In genomic region chr10:52346394-52347326, GRCh38 we compare ENCODE assay signal across 29 cellular contexts. TPM values are rescaled to one million over a fixed set of nuclear protein-coding genes. Genes with fewer than 3 reads are reported as not detected.
"Had no signal": no experiment of that assay in that cellular context is flagged by ENCODE, and none has a peak within 500 bp of the region (broad histone marks: within the 10 kb centered on the region; RNA-seq: fewer than 3 reads in every experiment).

No MANE protein-coding gene starts in this region.

- H3K4me3 Mint-ChIP-seq: activated naive CD4-positive, alpha-beta T cell treated with anti-CD3 and anti-CD28 coated beads for 36 hours; activated naive CD8-positive, alpha-beta T cell treated with anti-CD3 and anti-CD28 coated beads, Interleukin-2, amount 10 ng/mL, durations not matched to agents 7 days and 5 days; immature natural killer cell; natural killer cell treated with Interleukin-12 subunit alpha and Interleukin-12 subunit beta and Interleukin-15 and Interleukin-18, amount 100 ng/mL, for 72 hours; stimulated activated memory B cell treated with anti-CD40 and anti-IgM and Interleukin-4, amounts not matched to agents 10 μg/mL and 1 μg/mL and 100 μg/mL, for 72 hours had no signal

- H3K27me3 ChIP-seq: hepatocyte, neutrophil, ovary, right atrium auricular region, stomach, suprapubic skin, tibial nerve, uterus had no signal

- H3K4me1 ChIP-seq: left ventricle myocardium inferior, psoas muscle, right atrium auricular region, stomach, suprapubic skin, tibial nerve, uterus had no signal

- H2AFZ ChIP-seq: hepatocyte had no signal

- H3K9me3 Mint-ChIP-seq: activated naive CD4-positive, alpha-beta T cell treated with anti-CD3 and anti-CD28 coated beads for 36 hours; activated naive CD8-positive, alpha-beta T cell treated with anti-CD3 and anti-CD28 coated beads, Interleukin-2, amount 10 ng/mL, durations not matched to agents 7 days and 5 days; natural killer cell treated with Interleukin-12 subunit alpha and Interleukin-12 subunit beta and Interleukin-15 and Interleukin-18, amount 100 ng/mL, for 72 hours; stimulated activated memory B cell treated with anti-CD40 and anti-IgM and Interleukin-4, amounts not matched to agents 10 μg/mL and 1 μg/mL and 100 μg/mL, for 72 hours had no signal

- H3K27ac ChIP-seq: hepatocyte, left ventricle myocardium inferior, neutrophil, ovary, psoas muscle, right atrium auricular region, stomach, suprapubic skin, tibial nerve, uterus had no signal

- H3K79me2 ChIP-seq: hepatocyte had no signal

- H3K4me1 Mint-ChIP-seq: activated naive CD8-positive, alpha-beta T cell treated with anti-CD3 and anti-CD28 coated beads, Interleukin-2, amount 10 ng/mL, durations not matched to agents 7 days and 5 days; immature natural killer cell; stimulated activated memory B cell treated with anti-CD40 and anti-IgM and Interleukin-4, amounts not matched to agents 10 μg/mL and 1 μg/mL and 100 μg/mL, for 72 hours had no signal

- DNase-seq: activated CD8-positive, alpha-beta memory T cell treated with anti-CD3 and anti-CD28 coated beads, Interleukin-2, amount 50 U/mL, for 48 hours; activated effector memory CD4-positive, alpha-beta T cell treated with Interleukin-2 at 50 U/mL for 16 hours; activated naive CD4-positive, alpha-beta T cell treated with anti-CD3 and anti-CD28 coated beads for 36 hours; activated naive CD8-positive, alpha-beta T cell treated with anti-CD3 and anti-CD28 coated beads, Interleukin-2, amount 10 ng/mL, durations not matched to agents 7 days and 5 days; activated T-cell treated with anti-CD3 and anti-CD28 coated beads, Interleukin-2, amount 50 U/mL, for 48 hours; amniotic stem cell; cortex of kidney; effector CD4-positive, alpha-beta T cell; erythroblast; foreskin melanocyte; glutamatergic neuron; immature natural killer cell; left ventricle myocardium inferior; mammary epithelial cell; ovary; stimulated activated CD4-positive, alpha-beta T cell treated with anti-CD3 and anti-CD28 coated beads, Interleukin-1b, Interleukin-23, amount 100 ng/mL, for 48 hours; stomach; T-helper 9 cell; uterus had no signal

- H3K4me3 ChIP-seq: hepatocyte, left ventricle myocardium inferior, ovary, psoas muscle, right atrium auricular region, stomach, suprapubic skin, tibial nerve, uterus had no signal

- H3K36me3 Mint-ChIP-seq: activated naive CD8-positive, alpha-beta T cell treated with anti-CD3 and anti-CD28 coated beads, Interleukin-2, amount 10 ng/mL, durations not matched to agents 7 days and 5 days; immature natural killer cell; natural killer cell treated with Interleukin-12 subunit alpha and Interleukin-12 subunit beta and Interleukin-15 and Interleukin-18, amount 100 ng/mL, for 72 hours; stimulated activated memory B cell treated with anti-CD40 and anti-IgM and Interleukin-4, amounts not matched to agents 10 μg/mL and 1 μg/mL and 100 μg/mL, for 72 hours had no signal

- H3K36me3 ChIP-seq: left ventricle myocardium inferior, neutrophil, ovary, right atrium auricular region, stomach, suprapubic skin, tibial nerve, uterus had no signal

- H3K27me3 Mint-ChIP-seq: activated naive CD8-positive, alpha-beta T cell treated with anti-CD3 and anti-CD28 coated beads, Interleukin-2, amount 10 ng/mL, durations not matched to agents 7 days and 5 days; natural killer cell treated with Interleukin-12 subunit alpha and Interleukin-12 subunit beta and Interleukin-15 and Interleukin-18, amount 100 ng/mL, for 72 hours; stimulated activated memory B cell treated with anti-CD40 and anti-IgM and Interleukin-4, amounts not matched to agents 10 μg/mL and 1 μg/mL and 100 μg/mL, for 72 hours had no signal

- H3K4me2 ChIP-seq: hepatocyte had no signal

- H3K27ac Mint-ChIP-seq: activated naive CD4-positive, alpha-beta T cell treated with anti-CD3 and anti-CD28 coated beads for 36 hours; activated naive CD8-positive, alpha-beta T cell treated with anti-CD3 and anti-CD28 coated beads, Interleukin-2, amount 10 ng/mL, durations not matched to agents 7 days and 5 days; immature natural killer cell; natural killer cell treated with Interleukin-12 subunit alpha and Interleukin-12 subunit beta and Interleukin-15 and Interleukin-18, amount 100 ng/mL, for 72 hours; stimulated activated memory B cell treated with anti-CD40 and anti-IgM and Interleukin-4, amounts not matched to agents 10 μg/mL and 1 μg/mL and 100 μg/mL, for 72 hours had no signal

- ATAC-seq: psoas muscle; stimulated activated memory B cell treated with anti-CD40 and anti-IgM and Interleukin-4, amounts not matched to agents 10 μg/mL and 1 μg/mL and 100 μg/mL, for 72 hours had no signal

RNA-seq across cellular contexts. Expression of gene DKK1, which starts 32.6 kb away (rescaled TPM):
- total RNA-seq: activated CD8-positive, alpha-beta memory T cell treated with anti-CD3 and anti-CD28 coated beads for 36 hours; activated naive CD4-positive, alpha-beta T cell treated with anti-CD3 and anti-CD28 coated beads for 36 hours; activated naive CD8-positive, alpha-beta T cell treated with anti-CD3 and anti-CD28 coated beads, Interleukin-2, amount 10 ng/mL, durations not matched to agents 7 days and 5 days; left ventricle myocardium inferior; natural killer cell treated with Interleukin-12 subunit alpha and Interleukin-12 subunit beta and Interleukin-15 and Interleukin-18, amount 100 ng/mL, for 72 hours; T-helper 1 cell treated with Interleukin-12 subunit alpha and Interleukin-12 subunit beta and Interleukin-4 antibody, amounts not matched to agents 30 ng/mL and 1 ng/mL, for 36 hours had no signal
- polyA plus RNA-seq: immature natural killer cell had no signal
